Comparison of ENCODE assay signal across 1 cellular context in genomic region chr1:44827197-44828002, GRCh38.
A peak's percentile ranks its signal among the peaks of the same experiment; 100 is the strongest.
TF ChIP-seq lines count a peak whose summit lies in the region.

No MANE protein-coding gene starts in this region.

TF ChIP-seq in HepG2, 621 proteins besides CTCF, POLR2A, EP300 and RAD21 (continued from another document):
- TF ChIP-seq ZNF431 (CRISPR knock-in tag; IDR thresholded peaks at IDR 0.05; ENCODE audit: borderline replicate concordance, low read depth) (no peak), ZIK1 (CRISPR knock-in tag; IDR thresholded peaks at IDR 0.05; ENCODE audit: borderline replicate concordance, low read depth) (no peak), HNRNPLL (IDR thresholded peaks at IDR 0.05; ENCODE audit: low read depth, low read length, poor library complexity, severe bottlenecking) (peak; percentile 88), YEATS2 (CRISPR knock-in tag; IDR thresholded peaks at IDR 0.05; ENCODE audit: borderline replicate concordance) (no peak), THAP8 (CRISPR knock-in tag; IDR thresholded peaks at IDR 0.05; ENCODE audit: borderline replicate concordance) (0 out of 2 replicates have a peak, but pooled peaks have one; percentile 61), ZBTB3 (CRISPR knock-in tag; IDR thresholded peaks at IDR 0.05; ENCODE audit: borderline replicate concordance, low read depth) (no peak), ZNF83 (CRISPR knock-in tag; IDR thresholded peaks at IDR 0.05; ENCODE audit: borderline replicate concordance) (peak; percentile 26; the same call in 1 of the 2 replicates), ZNF772 (CRISPR knock-in tag; IDR thresholded peaks at IDR 0.05) (peak; percentile 33), ZNF430 (CRISPR knock-in tag; IDR thresholded peaks at IDR 0.05) (no peak), TAF1 (CRISPR knock-in tag; IDR thresholded peaks at IDR 0.05) (peak; percentile 47; the same call in 1 of the 2 replicates), MAF1 (CRISPR knock-in tag; IDR thresholded peaks at IDR 0.05; ENCODE audit: borderline replicate concordance) (no peak), LBX2 (CRISPR knock-in tag; IDR thresholded peaks at IDR 0.05; ENCODE audit: borderline replicate concordance) (0 out of 2 replicates have a peak, but pooled peaks have one; percentile 29), SALL2 (CRISPR knock-in tag; IDR thresholded peaks at IDR 0.05) (no peak), NCOA5 (CRISPR knock-in tag; IDR thresholded peaks at IDR 0.05) (no peak), HCFC1 (IDR thresholded peaks at IDR 0.05; ENCODE audit: low read depth, low read length) (no peak), SMAD3 (CRISPR knock-in tag; IDR thresholded peaks at IDR 0.05) (peak; percentile 51; the same call in 1 of the 2 replicates), PAF1 (CRISPR knock-in tag; IDR thresholded peaks at IDR 0.05) (no peak), KAT8 (CRISPR knock-in tag; IDR thresholded peaks at IDR 0.05) (0 out of 2 replicates have a peak, but pooled peaks have one; percentile 26), BRD4 (CRISPR knock-in tag; IDR thresholded peaks at IDR 0.05) (no peak), NKX3-1 (CRISPR knock-in tag; IDR thresholded peaks at IDR 0.05) (no peak), HNF1B (CRISPR knock-in tag; IDR thresholded peaks at IDR 0.05) (peak; percentile 76), ZNF10 (CRISPR knock-in tag; IDR thresholded peaks at IDR 0.05; ENCODE audit: borderline replicate concordance, low read depth) (no peak), ATAD3A (CRISPR knock-in tag; IDR thresholded peaks at IDR 0.05) (no peak), ZNF558 (CRISPR knock-in tag; IDR thresholded peaks at IDR 0.05; ENCODE audit: borderline replicate concordance) (no peak), ZNF263 (CRISPR knock-in tag; IDR thresholded peaks at IDR 0.05) (no peak), ZFP41 (CRISPR knock-in tag; IDR thresholded peaks at IDR 0.05; ENCODE audit: borderline replicate concordance) (no peak), ZNF367 (CRISPR knock-in tag; IDR thresholded peaks at IDR 0.05; ENCODE audit: borderline replicate concordance) (no peak), SATB2 (CRISPR knock-in tag; IDR thresholded peaks at IDR 0.05) (no peak), ZSCAN29 (CRISPR knock-in tag; conservative IDR thresholded peaks at IDR 0.05) (no peak), ZNF564 (CRISPR knock-in tag; IDR thresholded peaks at IDR 0.05) (no peak)
- TF ChIP-seq, protein P1, sequence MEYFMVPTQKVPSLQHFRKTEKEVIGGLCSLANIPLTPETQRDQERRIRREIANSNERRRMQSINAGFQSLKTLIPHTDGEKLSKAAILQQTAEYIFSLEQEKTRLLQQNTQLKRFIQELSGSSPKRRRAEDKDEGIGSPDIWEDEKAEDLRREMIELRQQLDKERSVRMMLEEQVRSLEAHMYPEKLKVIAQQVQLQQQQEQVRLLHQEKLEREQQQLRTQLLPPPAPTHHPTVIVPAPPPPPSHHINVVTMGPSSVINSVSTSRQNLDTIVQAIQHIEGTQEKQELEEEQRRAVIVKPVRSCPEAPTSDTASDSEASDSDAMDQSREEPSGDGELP (IDR thresholded peaks at IDR 0.05; ENCODE audit: borderline replicate concordance, low read depth), result peak; percentile 43; the same call in 1 of the 2 replicates
